19 cellular contexts compared by ENCODE assay signal in genomic region chr21:35603471-35603870, GRCh38.
DNase-seq lines count a peak whose midpoint lies in the region; ATAC-seq and TF ChIP-seq lines count a peak whose summit lies in the region.
"Had no signal": no experiment of that assay in that cellular context is flagged by ENCODE, and none has a peak within 500 bp of the region (broad histone marks: within the 10 kb centered on the region; RNA-seq: fewer than 3 reads in every experiment).

No MANE protein-coding gene starts in this region.

- no peak for DNase-seq in AG09309 (ENCODE audit: low read depth)
- peak; percentile 35 for DNase-seq in NCI-H128 (lab: John Stamatoyannopoulos, UW; ENCODE audit: unreplicated experiment)
- peak; percentile 23 for DNase-seq in NCI-H774 (lab: John Stamatoyannopoulos, UW)
- no peak for DNase-seq in foreskin keratinocyte
- DNase-seq in SIG-M5 treated with dmso at 0.1 percent for 504 hours (lab: John Stamatoyannopoulos, UW; ENCODE audit: unreplicated experiment), result no peak
- no peak for DNase-seq in mucosa of gallbladder (ENCODE audit: low spot score)
- DNase-seq in left colon, result no peak
- DNase-seq in vagina (ENCODE audit: extremely low spot score in 2 of 2), result no peak
- DNase-seq: activated naive CD4-positive, alpha-beta T cell treated with Interleukin-2 at 50 U/mL for 16 hours; aorta; CD4-positive, CD25-positive, alpha-beta regulatory T cell; GOT3; NCI-H2227 treated with DMSO at 0.1 percent for 48 hours; SHP77 treated with DMSO at 0.1 percent for 48 hours; stomach; T-helper 2 cell; upper lobe of right lung had no signal

- no peaks in the 10 kb centered on the region for H3K9me3 ChIP-seq in vagina
- H3K9me3 ChIP-seq: stomach, upper lobe of right lung had no signal

- TF ChIP-seq CTCF in AG09309 (IDR thresholded peaks at IDR 0.05; ENCODE audit: control insufficient read depth, insufficient read depth, low read depth, low read length, missing control alignments) (peak; percentile 4), foreskin keratinocyte (conservative IDR thresholded peaks at IDR 0.05) (peak; percentile 24), vagina (IDR thresholded peaks at IDR 0.05) (no peak)

- H3K27me3 ChIP-seq in foreskin keratinocyte (no peaks in the 10 kb centered on the region), vagina (no peaks in the 10 kb centered on the region)
- H3K27me3 ChIP-seq: upper lobe of right lung had no signal

- intact Hi-C loops in left colon (cut with DNase I, micrococcal nuclease) (no loop called here), vagina (cut with DNase I) (loop anchor here (5.0 kb wide), 1 partner anchor 526 kb away; no protein-coding TSS in a partner anchor)

- H3K4me1 ChIP-seq in foreskin keratinocyte, result peaks cover 22% of the 10 kb centered on the region
- no peaks in the 10 kb centered on the region for H3K4me1 ChIP-seq in vagina
- H3K4me1 ChIP-seq: stomach, upper lobe of right lung had no signal

- no peak overlapping the region for H3K4me3 ChIP-seq in AG09309 (ENCODE audit: control insufficient read depth, low read depth, low read length)
- H3K4me3 ChIP-seq in vagina, result no peak overlapping the region
- H3K4me3 ChIP-seq: coronary artery, stomach, upper lobe of right lung had no signal

- no peaks in the 10 kb centered on the region for H3K36me3 ChIP-seq in vagina
- H3K36me3 ChIP-seq: stomach, upper lobe of right lung had no signal

- ATAC-seq in foreskin keratinocyte (no peak), left colon (no peak)
- ATAC-seq: activated CD4-positive, CD25-positive, alpha-beta regulatory T cell treated with anti-CD3 and anti-CD28 coated beads, Interleukin-2, amount 50 U/mL, for 24 hours had no signal

- no peak overlapping the region for H3K27ac ChIP-seq in foreskin keratinocyte
- H3K27ac ChIP-seq in vagina, result no peak overlapping the region
- H3K27ac ChIP-seq: coronary artery, stomach, upper lobe of right lung had no signal

- TF ChIP-seq POLR2A in vagina (IDR thresholded peaks at IDR 0.05), result no peak

Comparison
In these comparisons a context has a peak if more than half of its experiments do, and no peak if none do; other contexts are left out.
1. DNase-seq: peak in NCI-H128 (single experiment) and NCI-H774 (single experiment); none in AG09309 (single experiment), foreskin keratinocyte (0 of 2), SIG-M5 treated with dmso at 0.1 percent for 504 hours (single experiment), mucosa of gallbladder (single experiment), left colon (0 of 2) and vagina (0 of 2).
2. CTCF ChIP-seq: peak in AG09309 (single experiment) and foreskin keratinocyte (single experiment); none in vagina (0 of 3).